In genomic region chr4:26343041-26343403, GRCh38 we compare ENCODE assay signal across 16 cellular contexts. TPM values are rescaled to one million over a fixed set of nuclear protein-coding genes. Genes with fewer than 3 reads are reported as not detected.
DNase-seq lines count a peak whose midpoint lies in the region; ATAC-seq and TF ChIP-seq lines count a peak whose summit lies in the region.
"Had no signal": no experiment of that assay in that cellular context is flagged by ENCODE, and none has a peak within 500 bp of the region (broad histone marks: within the 10 kb centered on the region; RNA-seq: fewer than 3 reads in every experiment).

No MANE protein-coding gene starts in this region.

- intact Hi-C loops in aorta (cut with DNase I): no loop called here

- H3K27me3 Mint-ChIP-seq in T-helper 2 cell treated with Interferon-gamma antibody and Interleukin-4, amounts not matched to agents 5 μg/mL and 100 μg/mL, for 36 hours (ENCODE audit: low read depth): no peaks in the 10 kb centered on the region
- H3K27me3 Mint-ChIP-seq in chondrocyte (ENCODE audit: low read depth) (no peaks in the 10 kb centered on the region), type B pancreatic cell (no peaks in the 10 kb centered on the region)
- H3K27me3 Mint-ChIP-seq: activated B cell treated with CpG ODN at 0.5 μM for 24 hours; stimulated activated naive CD8-positive, alpha-beta T cell treated with anti-CD3 and anti-CD28 coated beads, Interleukin-15, amount 100 ng/mL, for 72 hours had no signal

- H3K36me3 ChIP-seq in aorta (ENCODE audit: control insufficient read depth in 1 of 2, insufficient read depth in 2 of 2, low read length in 1 of 2): no peaks in the 10 kb centered on the region
- H3K36me3 ChIP-seq: adrenal gland, heart right ventricle, sigmoid colon had no signal

- peak overlapping the region; percentile 18 for H3K27ac Mint-ChIP-seq in T-helper 2 cell treated with Interferon-gamma antibody and Interleukin-4, amounts not matched to agents 5 μg/mL and 100 μg/mL, for 36 hours
- H3K27ac Mint-ChIP-seq in chondrocyte (ENCODE audit: unreplicated experiment) (peak overlapping the region; percentile 13), type B pancreatic cell (peak overlapping the region; percentile 85)
- H3K27ac Mint-ChIP-seq: activated B cell treated with CpG ODN at 0.5 μM for 24 hours; stimulated activated naive CD8-positive, alpha-beta T cell treated with anti-CD3 and anti-CD28 coated beads, Interleukin-15, amount 100 ng/mL, for 72 hours had no signal

- 71 to 78% methylated on average over 3 of the region's 3 CpGs for WGBS in aorta, 2 donors

- no peak for TF ChIP-seq CTCF in chondrocyte (IDR thresholded peaks at IDR 0.05)
- no peak for TF ChIP-seq CTCF in type B pancreatic cell (conservative IDR thresholded peaks at IDR 0.05)

- ATAC-seq in aorta (ENCODE audit: low FRiP score): no peak
- no peak for ATAC-seq in GM19351 (IDR thresholded peaks at IDR 0.05; ENCODE audit: unreplicated experiment)

- no peak for DNase-seq in T-helper 2 cell treated with Interferon-gamma antibody and Interleukin-4, amounts not matched to agents 5 μg/mL and 100 μg/mL, for 36 hours (ENCODE audit: low spot score)
- DNase-seq in T-helper 2 cell (no peak), chondrocyte (ENCODE audit: low spot score) (no peak), type B pancreatic cell (ENCODE audit: extremely low spot score, unreplicated experiment) (no peak), aorta (no peak), NCI-H510A (lab: John Stamatoyannopoulos, UW) (no peak)
- DNase-seq: activated B cell treated with CpG ODN at 0.5 μM for 24 hours; adrenal gland; effector CD8-positive, alpha-beta T cell; heart right ventricle; sigmoid colon; stimulated activated naive CD8-positive, alpha-beta T cell treated with anti-CD3 and anti-CD28 coated beads, Interleukin-15, amount 100 ng/mL, for 72 hours had no signal

- H3K36me3 Mint-ChIP-seq in T-helper 2 cell treated with Interferon-gamma antibody and Interleukin-4, amounts not matched to agents 5 μg/mL and 100 μg/mL, for 36 hours (ENCODE audit: low read depth): peaks cover 8% of the 10 kb centered on the region
- no peaks in the 10 kb centered on the region for H3K36me3 Mint-ChIP-seq in chondrocyte (ENCODE audit: low read depth)
- H3K36me3 Mint-ChIP-seq in type B pancreatic cell: peaks cover 9% of the 10 kb centered on the region

- H3K4me3 Mint-ChIP-seq in T-helper 2 cell treated with Interferon-gamma antibody and Interleukin-4, amounts not matched to agents 5 μg/mL and 100 μg/mL, for 36 hours: no peak overlapping the region
- H3K4me3 Mint-ChIP-seq in chondrocyte (ENCODE audit: unreplicated experiment) (no peak overlapping the region), type B pancreatic cell (no peak overlapping the region)
- H3K4me3 Mint-ChIP-seq: activated B cell treated with CpG ODN at 0.5 μM for 24 hours; neural crest cell; stimulated activated naive CD8-positive, alpha-beta T cell treated with anti-CD3 and anti-CD28 coated beads, Interleukin-15, amount 100 ng/mL, for 72 hours had no signal

- H3K9me3 Mint-ChIP-seq in T-helper 2 cell treated with Interferon-gamma antibody and Interleukin-4, amounts not matched to agents 5 μg/mL and 100 μg/mL, for 36 hours: no peaks in the 10 kb centered on the region
- H3K9me3 Mint-ChIP-seq in chondrocyte (ENCODE audit: low read depth): no peaks in the 10 kb centered on the region
- H3K9me3 Mint-ChIP-seq in type B pancreatic cell: no peaks in the 10 kb centered on the region
- H3K9me3 Mint-ChIP-seq: activated B cell treated with CpG ODN at 0.5 μM for 24 hours; neural crest cell; stimulated activated naive CD8-positive, alpha-beta T cell treated with anti-CD3 and anti-CD28 coated beads, Interleukin-15, amount 100 ng/mL, for 72 hours had no signal

- H3K4me1 ChIP-seq in aorta (ENCODE audit: control insufficient read depth in 1 of 2, insufficient read depth in 2 of 2, low read length in 2 of 2): peaks cover 0 to 9% of the 10 kb centered on the region in 2 donors

- H3K27ac ChIP-seq in layer of hippocampus (ENCODE audit: low read depth, low read length) (peak overlapping the region; percentile 94), aorta (ENCODE audit: low read depth in 1 of 2, low read length in 2 of 2) (no peak overlapping the region)
- H3K27ac ChIP-seq: 22Rv1, adrenal gland, heart right ventricle, sigmoid colon had no signal

- no peaks in the 10 kb centered on the region for H3K9me3 ChIP-seq in aorta (ENCODE audit: control insufficient read depth, low read length)
- H3K9me3 ChIP-seq: adrenal gland, heart right ventricle, sigmoid colon had no signal

- peaks cover 46% of the 10 kb centered on the region for H3K4me1 Mint-ChIP-seq in T-helper 2 cell treated with Interferon-gamma antibody and Interleukin-4, amounts not matched to agents 5 μg/mL and 100 μg/mL, for 36 hours (ENCODE audit: low read depth)
- H3K4me1 Mint-ChIP-seq in chondrocyte (ENCODE audit: low read depth) (peaks cover 53% of the 10 kb centered on the region), type B pancreatic cell (ENCODE audit: unreplicated experiment) (peaks cover 30% of the 10 kb centered on the region)

- H3K27me3 ChIP-seq in layer of hippocampus (ENCODE audit: control insufficient read depth, insufficient read depth, low read length) (no peaks in the 10 kb centered on the region), aorta (ENCODE audit: control insufficient read depth in 1 of 2, insufficient read depth in 2 of 2, low read length in 1 of 2) (no peaks in the 10 kb centered on the region)
- H3K27me3 ChIP-seq: adrenal gland, heart right ventricle, sigmoid colon had no signal

- H3K4me3 ChIP-seq in aorta (ENCODE audit: low read length in 2 of 2): no peak overlapping the region
- H3K4me3 ChIP-seq: adrenal gland, heart right ventricle, sigmoid colon had no signal

RNA-seq across cellular contexts. Expression of gene RBPJ, which starts 22.2 kb away (rescaled TPM):
- total RNA-seq in chondrocyte: 52.9 to 65.8 TPM (median 58.5 TPM) in 3 replicates
- 61.5 and 95.4 TPM in 2 replicates for total RNA-seq in type B pancreatic cell (ENCODE audit: low replicate concordance)
- 100 to 1,000 TPM in 1 of 2 donors, 10 to 100 TPM in 1; 83.7 to 162 TPM for total RNA-seq in aorta
- 10 to 100 TPM; 24.9 to 31.1 TPM for polyA plus RNA-seq in aorta

Comparison
In these comparisons a context has a peak if more than half of its experiments do, and no peak if none do; other contexts are left out.
1. H3K27ac Mint-ChIP-seq: peak in every context shown above with its lines; median percentile 85 in type B pancreatic cell; 18 in T-helper 2 cell treated with Interferon-gamma antibody and Interleukin-4, amounts not matched to agents 5 μg/mL and 100 μg/mL, for 36 hours; 13 in chondrocyte.